ENCODE assay signal across 8 cellular contexts in genomic region chr17:40113110-40113960, GRCh38. TPM values are rescaled to one million over a fixed set of nuclear protein-coding genes. Genes with fewer than 3 reads are reported as not detected.
DNase-seq lines count a peak whose midpoint lies in the region; TF ChIP-seq lines count a peak whose summit lies in the region.

No MANE protein-coding gene starts in this region.

- peak overlapping the region; percentile 87 for H3K27ac ChIP-seq in temporal lobe (ENCODE audit: low read depth, low read length)

- no peaks in the 10 kb centered on the region for H3K27me3 ChIP-seq in GM06990 (replicated peaks; ENCODE audit: control insufficient read depth, insufficient read depth, low read length)

- DNase-seq in GM06990 (ENCODE audit: extremely low read depth, insufficient read length) (peak; percentile 82), HFF-Myc (ENCODE audit: extremely low read depth, low read depth) (peak; percentile 95), NB4 (ENCODE audit: low read depth) (peak; percentile 98), SK-N-DZ (ENCODE audit: low spot score) (peak; percentile 96), globus pallidus (ENCODE audit: low spot score) (peak; percentile 95), occipital lobe (lab: John Stamatoyannopoulos, UW) (peak; percentile 89)
- peak; percentile 93 for DNase-seq in activated naive CD4-positive, alpha-beta T cell treated with anti-CD3 and anti-CD28 coated beads, Interleukin-2, amount 50 U/mL, for 16 hours

- peak; percentile 90 for TF ChIP-seq CTCF in GM06990 (IDR thresholded peaks at IDR 0.05; ENCODE audit: insufficient read depth, low read length, poor library complexity, severe bottlenecking)
- TF ChIP-seq CTCF in HFF-Myc (IDR thresholded peaks at IDR 0.05; ENCODE audit: low read depth, low read length, missing control alignments): peak; percentile 87
- TF ChIP-seq CTCF in NB4 (IDR thresholded peaks at IDR 0.05; ENCODE audit: low read depth, low read length): peak; percentile 96

- H3K4me3 ChIP-seq in GM06990 (replicated peaks; ENCODE audit: low read depth, low read length) (peak overlapping the region; percentile 64), HFF-Myc (replicated peaks; ENCODE audit: low read depth, low read length) (peak overlapping the region; percentile 21), NB4 (ENCODE audit: low read depth, low read length) (peak overlapping the region; percentile 50)

- peak; percentile 58 for TF ChIP-seq POLR2A in NB4 (IDR thresholded peaks at IDR 0.05; ENCODE audit: extremely low read depth, insufficient read length)

- H3K36me3 ChIP-seq in GM06990 (ENCODE audit: control insufficient read depth, insufficient read depth, low read length): no peaks in the 10 kb centered on the region

RNA-seq across cellular contexts. Expression of gene MSL1, which starts 8.4 kb away (rescaled TPM):
- polyA plus RNA-seq in SK-N-DZ (2014; cell fraction: cytosol; rRNA removed): 56.4 and 63.1 TPM in 2 replicates
- polyA plus RNA-seq in SK-N-DZ (2014; cell fraction: nucleus; rRNA removed): 122 and 188 TPM in 2 replicates
- total RNA-seq in occipital lobe (89.2 TPM), temporal lobe (81.9 TPM)

RNA-seq across cellular contexts. Expression of gene NR1D1, which starts 12.9 kb away (rescaled TPM):
- polyA plus RNA-seq in SK-N-DZ (2014; cell fraction: cytosol; rRNA removed): 2.2 and 2.4 TPM in 2 replicates
- 1.3 and 1.4 TPM in 2 replicates for polyA plus RNA-seq in SK-N-DZ (2014; cell fraction: nucleus; rRNA removed)
- total RNA-seq in occipital lobe (0.78 TPM), temporal lobe (0.25 TPM)

RNA-seq across cellular contexts. Expression of gene CASC3, which starts 27.0 kb away (rescaled TPM):
- polyA plus RNA-seq in SK-N-DZ (2014; cell fraction: cytosol; rRNA removed): 65.4 and 77.8 TPM in 2 replicates
- 81.3 and 103 TPM in 2 replicates for polyA plus RNA-seq in SK-N-DZ (2014; cell fraction: nucleus; rRNA removed)
- 43.8 TPM for total RNA-seq in occipital lobe
- 31.5 TPM for total RNA-seq in temporal lobe

RNA-seq across cellular contexts. Expression of gene THRA, which starts 50.6 kb away (rescaled TPM):
- 20.7 and 29.0 TPM in 2 replicates for polyA plus RNA-seq in SK-N-DZ (2014; cell fraction: cytosol; rRNA removed)
- 11.1 and 12.1 TPM in 2 replicates for polyA plus RNA-seq in SK-N-DZ (2014; cell fraction: nucleus; rRNA removed)
- total RNA-seq in occipital lobe (91.1 TPM), temporal lobe (109 TPM)

RNA-seq across cellular contexts. Expression of gene MED24, which starts 59.1 kb away (rescaled TPM):
- polyA plus RNA-seq in SK-N-DZ (2014; cell fraction: cytosol; rRNA removed): 71.8 and 93.7 TPM in 2 replicates
- 133 and 217 TPM in 2 replicates for polyA plus RNA-seq in SK-N-DZ (2014; cell fraction: nucleus; rRNA removed)
- total RNA-seq in occipital lobe (72.5 TPM), temporal lobe (76.7 TPM)

Comparison
In these comparisons a context has a peak if more than half of its experiments do, and no peak if none do; other contexts are left out.
1. Peak in every context shown above with its lines: DNase-seq, H3K4me3 ChIP-seq and H3K27ac ChIP-seq.